Comparison of ENCODE assay signal across 1 cellular context in genomic region chr12:94789510-94790225, GRCh38.
TF ChIP-seq lines count a peak whose summit lies in the region.

No MANE protein-coding gene starts in this region.

TF ChIP-seq in SK-N-SH treated with all-trans-retinoic acid at 6 μM for 48 hours, 23 proteins besides CTCF, POLR2A, EP300 and RAD21 (continued from another document):
- TF ChIP-seq POU6F1 (CRISPR knock-in tag; IDR thresholded peaks at IDR 0.05; ENCODE audit: borderline replicate concordance, low read depth) (no peak), GLIS3 (CRISPR knock-in tag; IDR thresholded peaks at IDR 0.05) (no peak), ESRRG (CRISPR knock-in tag; IDR thresholded peaks at IDR 0.05) (no peak), SNAI2 (CRISPR knock-in tag; IDR thresholded peaks at IDR 0.05) (no peak), PPARA (CRISPR knock-in tag; IDR thresholded peaks at IDR 0.05; ENCODE audit: borderline replicate concordance) (no peak)
